Comparison of ENCODE assay signal across 12 cellular contexts in the genomic region with DNA sequence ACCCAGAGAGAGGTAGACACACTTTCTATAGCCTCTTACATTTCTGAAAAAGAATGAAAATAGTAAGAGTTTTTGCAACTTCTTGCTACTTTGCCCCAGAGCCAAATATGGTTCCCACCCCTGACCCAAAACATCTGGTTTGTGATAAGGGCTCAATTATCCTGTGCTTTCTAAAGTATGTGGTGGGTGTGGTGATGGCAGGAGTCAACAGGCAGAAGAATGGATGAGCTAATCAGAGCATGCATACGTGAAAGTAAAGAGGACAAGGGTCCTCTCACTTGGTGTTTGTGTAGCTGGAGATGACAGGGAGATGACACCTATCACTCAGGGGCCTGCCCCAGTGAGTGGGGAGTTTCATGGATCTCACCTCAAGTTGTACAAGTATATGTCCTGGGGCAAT.
DNase-seq lines count a peak whose midpoint lies in the region; ATAC-seq and TF ChIP-seq lines count a peak whose summit lies in the region.
"Had no signal": no experiment of that assay in that cellular context is flagged by ENCODE, and none has a peak within 500 bp of the region (broad histone marks: within the 10 kb centered on the region; RNA-seq: fewer than 3 reads in every experiment).

No MANE protein-coding gene starts in this region.

- no peak overlapping the region for H3K4me3 ChIP-seq in choroid plexus epithelial cell (ENCODE audit: low read depth, low read length)

- peak; percentile 14 for DNase-seq in stimulated activated CD4-positive, alpha-beta T cell treated with anti-CD3 and anti-CD28 coated beads, Interleukin-1b, Interleukin-23, amount 100 ng/mL, for 48 hours
- no peak for DNase-seq in stimulated activated CD4-positive, alpha-beta T cell treated with anti-CD3 and anti-CD28 coated beads, Interleukin-12 subunit alpha, Interleukin-12 subunit beta, amount 100 ng/mL, for 4 hours
- peak; percentile 68 for DNase-seq in choroid plexus epithelial cell (ENCODE audit: low read depth)
- no peak for DNase-seq in DMS153 (lab: John Stamatoyannopoulos, UW)
- DNase-seq in GM13976 (ENCODE audit: low spot score) = no peak
- DNase-seq in stimulated activated naive CD4-positive, alpha-beta T cell treated with Interleukin-2 at 50 U/mL for 16 hours (lab: John Stamatoyannopoulos, UW) = no peak
- DNase-seq in GM10248 (ENCODE audit: extremely low spot score) = no peak
- DNase-seq: activated CD4-positive, CD25-positive, alpha-beta regulatory T cell treated with anti-CD3 and anti-CD28 coated beads, Interleukin-2, amount 50 U/mL, for 72 hours; effector CD4-positive, alpha-beta T cell; NCI-H1417 treated with DMSO at 0.1 percent for 48 hours; PC-3 had no signal

- peak; percentile 15 for ATAC-seq in HG03095 (IDR thresholded peaks at IDR 0.05; ENCODE audit: unreplicated experiment)
- ATAC-seq: PC-3 had no signal

- TF ChIP-seq CTCF in choroid plexus epithelial cell (conservative IDR thresholded peaks at IDR 0.05; ENCODE audit: low read depth, low read length) (no peak), GM13976 (IDR thresholded peaks at IDR 0.05; ENCODE audit: borderline replicate concordance, control extremely low read depth, extremely low read depth, insufficient read depth, missing control alignments) (no peak), GM10248 (IDR thresholded peaks at IDR 0.05; ENCODE audit: control extremely low read depth, extremely low read depth, low read depth, missing control alignments) (no peak)

- CTCF ChIA-PET in GM10248 (lab: Yijun Ruan, JAX) = interaction anchor here (1.8 to 2.3 kb wide), 2 partner anchors 9 to 97 kb away, joined by 4 to 9 read pairs; no protein-coding TSS in a partner anchor

- POLR2A ChIA-PET in GM10248 (lab: Yijun Ruan, JAX) = interaction anchor here (1.6 kb wide), 1 partner anchor 19 kb away, joined by 5 read pairs; the partner anchor contains the start of gene KBTBD8

- in situ Hi-C loops in GM13976 (cut with MboI; ENCODE audit: low sequenced_read_pairs, unreplicated experiment) = no loop called here

Comparison
In these comparisons a context has a peak if more than half of its experiments do, and no peak if none do; other contexts are left out.
1. DNase-seq: peak in stimulated activated CD4-positive, alpha-beta T cell treated with anti-CD3 and anti-CD28 coated beads, Interleukin-1b, Interleukin-23, amount 100 ng/mL, for 48 hours (single experiment) and choroid plexus epithelial cell (single experiment); none in stimulated activated CD4-positive, alpha-beta T cell treated with anti-CD3 and anti-CD28 coated beads, Interleukin-12 subunit alpha, Interleukin-12 subunit beta, amount 100 ng/mL, for 4 hours (single experiment), DMS153 (single experiment), GM13976 (single experiment), stimulated activated naive CD4-positive, alpha-beta T cell treated with Interleukin-2 at 50 U/mL for 16 hours (single experiment) and GM10248 (single experiment).